ENCODE assay signal across 22 cellular contexts in genomic region chr19:5822181-5822844, GRCh38. TPM values are rescaled to one million over a fixed set of nuclear protein-coding genes. Genes with fewer than 3 reads are reported as not detected.
"Had no signal": no experiment of that assay in that cellular context is flagged by ENCODE, and none has a peak within 500 bp of the region (broad histone marks: within the 10 kb centered on the region; RNA-seq: fewer than 3 reads in every experiment).

No MANE protein-coding gene starts in this region.

- H3K36me3 Mint-ChIP-seq: activated CD4-positive, alpha-beta memory T cell treated with anti-CD3 and anti-CD28 coated beads for 36 hours; natural killer cell treated with Interleukin-12 subunit alpha and Interleukin-12 subunit beta and Interleukin-15 and Interleukin-18, amount 100 ng/mL, for 72 hours; type B pancreatic cell had no signal

- H3K4me3 ChIP-seq: esophagus squamous epithelium, gastrocnemius medialis, thoracic aorta, vagina had no signal

- H3K9me3 ChIP-seq: esophagus squamous epithelium, gastrocnemius medialis, thoracic aorta, vagina had no signal

- H3K36me3 ChIP-seq: gastrocnemius medialis, thoracic aorta, vagina had no signal

- DNase-seq: activated CD4-positive, alpha-beta memory T cell treated with anti-CD3 and anti-CD28 coated beads for 36 hours; activated CD4-positive, alpha-beta T cell treated with anti-CD3 and anti-CD28 coated beads for 48 hours; activated effector memory CD4-positive, alpha-beta T cell treated with Interleukin-2 at 50 U/mL for 16 hours; activated naive CD4-positive, alpha-beta T cell treated with anti-CD3 and anti-CD28 coated beads for 36 hours; activated naive CD8-positive, alpha-beta T cell treated with anti-CD3 and anti-CD28 coated beads, Interleukin-2, amount 10 ng/mL, durations not matched to agents 7 days and 5 days; activated T-cell treated with anti-CD3 and anti-CD28 coated beads, Interleukin-2, amount 50 U/mL, for 72 hours; amniotic stem cell; cortex of kidney; endodermal cell; esophagus squamous epithelium; gastrocnemius medialis; head of caudate nucleus; hypothalamus; small intestine; stimulated activated CD4-positive, alpha-beta T cell treated with anti-CD3 and anti-CD28 coated beads, Interleukin-2, amount 100 ng/mL, for 24 hours had no signal

- H3K4me3 Mint-ChIP-seq: activated CD4-positive, alpha-beta memory T cell treated with anti-CD3 and anti-CD28 coated beads for 36 hours; activated naive CD4-positive, alpha-beta T cell treated with anti-CD3 and anti-CD28 coated beads for 36 hours; activated naive CD8-positive, alpha-beta T cell treated with anti-CD3 and anti-CD28 coated beads, Interleukin-2, amount 10 ng/mL, durations not matched to agents 7 days and 5 days; activated T-cell treated with anti-CD3 and anti-CD28 coated beads, Interleukin-2, amount 50 U/mL, for 72 hours; endodermal cell; natural killer cell treated with Interleukin-12 subunit alpha and Interleukin-12 subunit beta and Interleukin-15 and Interleukin-18, amount 100 ng/mL, for 72 hours; stimulated activated memory B cell treated with anti-CD40 and anti-IgM and Interleukin-4, amounts not matched to agents 10 μg/mL and 1 μg/mL and 100 μg/mL, for 72 hours; type B pancreatic cell had no signal

- H3K27me3 Mint-ChIP-seq: activated CD4-positive, alpha-beta memory T cell treated with anti-CD3 and anti-CD28 coated beads for 36 hours; type B pancreatic cell had no signal

- H3K27ac ChIP-seq: esophagus squamous epithelium, gastrocnemius medialis, thoracic aorta, vagina had no signal

- H3K27me3 ChIP-seq: vagina had no signal

- ATAC-seq: activated T-cell treated with anti-CD3 and anti-CD28 coated beads, Interleukin-2, amount 50 U/mL, for 72 hours; gastrocnemius medialis; natural killer cell treated with Interleukin-12 subunit alpha and Interleukin-12 subunit beta and Interleukin-15 and Interleukin-18, amount 100 ng/mL, for 72 hours; sciatic nerve; stimulated activated memory B cell treated with anti-CD40 and anti-IgM and Interleukin-4, amounts not matched to agents 10 μg/mL and 1 μg/mL and 100 μg/mL, for 72 hours had no signal

- H3K27ac Mint-ChIP-seq: activated CD4-positive, alpha-beta memory T cell treated with anti-CD3 and anti-CD28 coated beads for 36 hours; activated naive CD4-positive, alpha-beta T cell treated with anti-CD3 and anti-CD28 coated beads for 36 hours; activated naive CD8-positive, alpha-beta T cell treated with anti-CD3 and anti-CD28 coated beads, Interleukin-2, amount 10 ng/mL, durations not matched to agents 7 days and 5 days; activated T-cell treated with anti-CD3 and anti-CD28 coated beads, Interleukin-2, amount 50 U/mL, for 72 hours; endodermal cell; natural killer cell treated with Interleukin-12 subunit alpha and Interleukin-12 subunit beta and Interleukin-15 and Interleukin-18, amount 100 ng/mL, for 72 hours; stimulated activated memory B cell treated with anti-CD40 and anti-IgM and Interleukin-4, amounts not matched to agents 10 μg/mL and 1 μg/mL and 100 μg/mL, for 72 hours; type B pancreatic cell had no signal

- H3K4me1 ChIP-seq: gastrocnemius medialis, vagina had no signal

- H3K4me1 Mint-ChIP-seq: endodermal cell had no signal

- H3K9me3 Mint-ChIP-seq: activated CD4-positive, alpha-beta memory T cell treated with anti-CD3 and anti-CD28 coated beads for 36 hours; activated naive CD4-positive, alpha-beta T cell treated with anti-CD3 and anti-CD28 coated beads for 36 hours; activated naive CD8-positive, alpha-beta T cell treated with anti-CD3 and anti-CD28 coated beads, Interleukin-2, amount 10 ng/mL, durations not matched to agents 7 days and 5 days; activated T-cell treated with anti-CD3 and anti-CD28 coated beads, Interleukin-2, amount 50 U/mL, for 72 hours; natural killer cell treated with Interleukin-12 subunit alpha and Interleukin-12 subunit beta and Interleukin-15 and Interleukin-18, amount 100 ng/mL, for 72 hours; type B pancreatic cell had no signal

RNA-seq across cellular contexts. Expression of gene FUT6, which starts 17.2 kb away (rescaled TPM):
- total RNA-seq: activated CD4-positive, alpha-beta memory T cell treated with anti-CD3 and anti-CD28 coated beads for 36 hours; activated naive CD4-positive, alpha-beta T cell treated with anti-CD3 and anti-CD28 coated beads for 36 hours; cerebellum; endodermal cell; natural killer cell treated with Interleukin-12 subunit alpha and Interleukin-12 subunit beta and Interleukin-15 and Interleukin-18, amount 100 ng/mL, for 72 hours; sciatic nerve; thoracic aorta had no signal

RNA-seq across cellular contexts. Expression of gene NRTN, which starts 17.4 kb away (rescaled TPM):
- total RNA-seq: cerebellum; gastrocnemius medialis; natural killer cell treated with Interleukin-12 subunit alpha and Interleukin-12 subunit beta and Interleukin-15 and Interleukin-18, amount 100 ng/mL, for 72 hours; sciatic nerve; thoracic aorta had no signal

RNA-seq across cellular contexts. Expression of gene FUT3, which starts 28.9 kb away (rescaled TPM):
- total RNA-seq: activated CD4-positive, alpha-beta memory T cell treated with anti-CD3 and anti-CD28 coated beads for 36 hours; activated naive CD4-positive, alpha-beta T cell treated with anti-CD3 and anti-CD28 coated beads for 36 hours; activated naive CD8-positive, alpha-beta T cell treated with anti-CD3 and anti-CD28 coated beads, Interleukin-2, amount 10 ng/mL, durations not matched to agents 7 days and 5 days; natural killer cell treated with Interleukin-12 subunit alpha and Interleukin-12 subunit beta and Interleukin-15 and Interleukin-18, amount 100 ng/mL, for 72 hours; sciatic nerve; thoracic aorta had no signal
